ENCODE assay signal across 1 cellular context in genomic region chr2:134153481-134153880, GRCh38.
TF ChIP-seq lines count a peak whose summit lies in the region.

No MANE protein-coding gene starts in this region.

TF ChIP-seq in WTC11, 78 proteins besides CTCF, POLR2A, EP300 and RAD21:
- TF ChIP-seq ZNF423 (CRISPR knock-in tag; IDR thresholded peaks at IDR 0.05) (no peak), SP1 (CRISPR knock-in tag; conservative IDR thresholded peaks at IDR 0.05) (no peak), USF1 (CRISPR knock-in tag; IDR thresholded peaks at IDR 0.05) (no peak), GRHL2 (CRISPR knock-in tag; IDR thresholded peaks at IDR 0.05; ENCODE audit: insufficient replicate concordance, severe bottlenecking) (no peak), STAT6 (CRISPR knock-in tag; conservative IDR thresholded peaks at IDR 0.05; ENCODE audit: low read depth) (no peak), TEAD1 (CRISPR knock-in tag; IDR thresholded peaks at IDR 0.05) (no peak), ESRRA (CRISPR knock-in tag; IDR thresholded peaks at IDR 0.05; ENCODE audit: borderline replicate concordance) (no peak), ELF4 (CRISPR knock-in tag; IDR thresholded peaks at IDR 0.05; ENCODE audit: low read depth) (no peak), ZNF281 (CRISPR knock-in tag; IDR thresholded peaks at IDR 0.05) (no peak), IRF2 (CRISPR knock-in tag; IDR thresholded peaks at IDR 0.05; ENCODE audit: borderline replicate concordance, low read depth) (no peak), PRRX2 (CRISPR knock-in tag; IDR thresholded peaks at IDR 0.05) (no peak), IRF1 (CRISPR knock-in tag; IDR thresholded peaks at IDR 0.05) (no peak)
